Comparison of ENCODE assay signal across 19 cellular contexts in the genomic region with DNA sequence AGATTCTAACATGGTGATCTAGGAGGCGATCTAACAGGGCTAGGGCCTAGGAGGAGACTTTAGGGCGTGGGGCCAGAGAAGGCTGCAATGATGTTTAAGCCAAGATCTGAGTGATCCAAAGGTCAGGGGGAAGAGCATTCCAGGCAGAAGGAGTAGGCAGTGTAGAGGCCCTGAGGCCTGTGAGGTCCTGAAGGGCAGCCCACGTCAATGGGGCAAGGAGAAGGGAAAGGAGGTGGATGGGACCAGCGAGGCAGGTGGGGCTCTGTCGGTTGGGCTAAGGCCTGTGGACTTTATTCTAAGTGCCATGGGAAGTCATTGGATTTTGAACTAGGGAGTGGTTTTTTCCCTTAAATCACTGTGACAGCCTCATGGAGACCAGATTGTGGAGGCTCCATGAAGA. TPM values are rescaled to one million over a fixed set of nuclear protein-coding genes. Genes with fewer than 3 reads are reported as not detected.
A peak's percentile ranks its signal among the peaks of the same experiment; 100 is the strongest.
DNase-seq lines count a peak whose midpoint lies in the region; ATAC-seq and TF ChIP-seq lines count a peak whose summit lies in the region.
"Had no signal": no experiment of that assay in that cellular context is flagged by ENCODE, and none has a peak within 500 bp of the region (broad histone marks: within the 10 kb centered on the region; RNA-seq: fewer than 3 reads in every experiment).

No MANE protein-coding gene starts in this region.

- CTCF ChIA-PET in activated naive CD4-positive, alpha-beta T cell treated with anti-CD3 and anti-CD28 coated beads for 36 hours (lab: Charles Lee) = no interaction called here

- H3K27ac Mint-ChIP-seq in activated T-cell treated with anti-CD3 and anti-CD28 coated beads, Interleukin-2, amount 50 U/mL, for 24 hours = peak overlapping the region; percentile 24
- H3K27ac Mint-ChIP-seq in glutamatergic neuron (ENCODE audit: unreplicated experiment) = peak overlapping the region; percentile 41
- peak overlapping the region; percentile 3 to 89 for H3K27ac Mint-ChIP-seq in natural killer cell treated with Interleukin-12 subunit alpha and Interleukin-12 subunit beta and Interleukin-15 and Interleukin-18, amount 100 ng/mL, for 72 hours
- H3K27ac Mint-ChIP-seq in activated naive CD4-positive, alpha-beta T cell treated with anti-CD3 and anti-CD28 coated beads for 36 hours = no peak overlapping the region

- no peak for DNase-seq in activated T-cell treated with anti-CD3 and anti-CD28 coated beads, Interleukin-2, amount 50 U/mL, for 24 hours
- DNase-seq in activated T-cell treated with anti-CD3 and anti-CD28 coated beads for 4 hours = no peak
- DNase-seq in glutamatergic neuron = no peak
- no peak for DNase-seq in natural killer cell treated with Interleukin-12 subunit alpha and Interleukin-12 subunit beta and Interleukin-15 and Interleukin-18, amount 100 ng/mL, for 72 hours (ENCODE audit: low spot score)
- no peak for DNase-seq in DMS79 (lab: John Stamatoyannopoulos, UW)
- no peak for DNase-seq in NCI-H82 (lab: John Stamatoyannopoulos, UW)
- no peak for DNase-seq in activated naive CD4-positive, alpha-beta T cell treated with anti-CD3 and anti-CD28 coated beads for 36 hours
- DNase-seq: C1 segment of cervical spinal cord, DND-41, GDM1, GM23248, MV-4-11, NCI-H1436, NCI-H2081 treated with DMSO at 0.1 percent for 48 hours, NCI-H226, NCI-H526, RPMI8226 had no signal

- no peak for TF ChIP-seq CTCF in glutamatergic neuron (IDR thresholded peaks at IDR 0.05; ENCODE audit: partially characterized antibody, unreplicated experiment)

- ATAC-seq in natural killer cell treated with Interleukin-12 subunit alpha and Interleukin-12 subunit beta and Interleukin-15 and Interleukin-18, amount 100 ng/mL, for 72 hours = no peak
- no peak for ATAC-seq in HG02852 (IDR thresholded peaks at IDR 0.05; ENCODE audit: unreplicated experiment)
- ATAC-seq: HCT116 had no signal

- peaks cover 3% of the 10 kb centered on the region for H3K36me3 Mint-ChIP-seq in activated T-cell treated with anti-CD3 and anti-CD28 coated beads, Interleukin-2, amount 50 U/mL, for 24 hours (ENCODE audit: low read depth)
- peaks cover 13% of the 10 kb centered on the region for H3K36me3 Mint-ChIP-seq in glutamatergic neuron (ENCODE audit: unreplicated experiment)
- H3K36me3 Mint-ChIP-seq in natural killer cell treated with Interleukin-12 subunit alpha and Interleukin-12 subunit beta and Interleukin-15 and Interleukin-18, amount 100 ng/mL, for 72 hours = no peaks in the 10 kb centered on the region
- peaks cover 2% of the 10 kb centered on the region for H3K36me3 Mint-ChIP-seq in activated naive CD4-positive, alpha-beta T cell treated with anti-CD3 and anti-CD28 coated beads for 36 hours (ENCODE audit: low read depth)

- peaks cover 35% of the 10 kb centered on the region for H3K4me1 Mint-ChIP-seq in activated T-cell treated with anti-CD3 and anti-CD28 coated beads, Interleukin-2, amount 50 U/mL, for 24 hours (ENCODE audit: low read depth)
- H3K4me1 Mint-ChIP-seq in glutamatergic neuron (ENCODE audit: low read depth, unreplicated experiment) = peaks cover 41% of the 10 kb centered on the region
- peaks cover 37 to 50% of the 10 kb centered on the region in 2 donors for H3K4me1 Mint-ChIP-seq in natural killer cell treated with Interleukin-12 subunit alpha and Interleukin-12 subunit beta and Interleukin-15 and Interleukin-18, amount 100 ng/mL, for 72 hours (ENCODE audit: low read depth in 2 of 2)
- H3K4me1 Mint-ChIP-seq in activated naive CD4-positive, alpha-beta T cell treated with anti-CD3 and anti-CD28 coated beads for 36 hours (ENCODE audit: low read depth) = peaks cover 27% of the 10 kb centered on the region

- no peak overlapping the region for H3K4me3 Mint-ChIP-seq in activated T-cell treated with anti-CD3 and anti-CD28 coated beads, Interleukin-2, amount 50 U/mL, for 24 hours
- peak overlapping the region; percentile 49 for H3K4me3 Mint-ChIP-seq in glutamatergic neuron (ENCODE audit: unreplicated experiment)
- H3K4me3 Mint-ChIP-seq in natural killer cell treated with Interleukin-12 subunit alpha and Interleukin-12 subunit beta and Interleukin-15 and Interleukin-18, amount 100 ng/mL, for 72 hours = no peak overlapping the region
- no peak overlapping the region for H3K4me3 Mint-ChIP-seq in activated naive CD4-positive, alpha-beta T cell treated with anti-CD3 and anti-CD28 coated beads for 36 hours

- no peaks in the 10 kb centered on the region for H3K27me3 Mint-ChIP-seq in activated T-cell treated with anti-CD3 and anti-CD28 coated beads, Interleukin-2, amount 50 U/mL, for 24 hours
- H3K27me3 Mint-ChIP-seq in glutamatergic neuron (ENCODE audit: unreplicated experiment) = peaks cover 19% of the 10 kb centered on the region
- no peaks in the 10 kb centered on the region for H3K27me3 Mint-ChIP-seq in natural killer cell treated with Interleukin-12 subunit alpha and Interleukin-12 subunit beta and Interleukin-15 and Interleukin-18, amount 100 ng/mL, for 72 hours
- no peaks in the 10 kb centered on the region for H3K27me3 Mint-ChIP-seq in activated naive CD4-positive, alpha-beta T cell treated with anti-CD3 and anti-CD28 coated beads for 36 hours (ENCODE audit: low read depth)

- H3K9me3 Mint-ChIP-seq in activated T-cell treated with anti-CD3 and anti-CD28 coated beads, Interleukin-2, amount 50 U/mL, for 24 hours = no peaks in the 10 kb centered on the region
- H3K9me3 Mint-ChIP-seq in glutamatergic neuron (ENCODE audit: unreplicated experiment) = peaks cover 15% of the 10 kb centered on the region
- no peaks in the 10 kb centered on the region for H3K9me3 Mint-ChIP-seq in natural killer cell treated with Interleukin-12 subunit alpha and Interleukin-12 subunit beta and Interleukin-15 and Interleukin-18, amount 100 ng/mL, for 72 hours
- H3K9me3 Mint-ChIP-seq in activated naive CD4-positive, alpha-beta T cell treated with anti-CD3 and anti-CD28 coated beads for 36 hours = no peaks in the 10 kb centered on the region

- intact Hi-C loops in activated naive CD4-positive, alpha-beta T cell treated with anti-CD3 and anti-CD28 coated beads for 36 hours (cut with micrococcal nuclease) = no loop called here

RNA-seq across cellular contexts. Expression of a gene that starts 10.2 kb away (rescaled TPM):
- 8.9 TPM for total RNA-seq in glutamatergic neuron (ENCODE audit: unreplicated experiment)
- 10 to 100 TPM; 24.3 to 35.4 TPM for total RNA-seq in natural killer cell treated with Interleukin-12 subunit alpha and Interleukin-12 subunit beta and Interleukin-15 and Interleukin-18, amount 100 ng/mL, for 72 hours
- 1 to 10 TPM; 9.4 TPM for total RNA-seq in activated naive CD4-positive, alpha-beta T cell treated with anti-CD3 and anti-CD28 coated beads for 36 hours

RNA-seq across cellular contexts. Expression of a gene that starts 18.3 kb away (rescaled TPM):
- total RNA-seq in glutamatergic neuron (ENCODE audit: unreplicated experiment) = 7.5 TPM
- total RNA-seq in natural killer cell treated with Interleukin-12 subunit alpha and Interleukin-12 subunit beta and Interleukin-15 and Interleukin-18, amount 100 ng/mL, for 72 hours = 10 to 100 TPM; 26.0 to 34.2 TPM
- 10 to 100 TPM; 25.9 to 27.7 TPM for total RNA-seq in activated naive CD4-positive, alpha-beta T cell treated with anti-CD3 and anti-CD28 coated beads for 36 hours

RNA-seq across cellular contexts. Expression of a gene that starts 27.5 kb away (rescaled TPM):
- 118 TPM for total RNA-seq in glutamatergic neuron (ENCODE audit: unreplicated experiment)
- 10 to 100 TPM; 82.8 to 87.4 TPM for total RNA-seq in natural killer cell treated with Interleukin-12 subunit alpha and Interleukin-12 subunit beta and Interleukin-15 and Interleukin-18, amount 100 ng/mL, for 72 hours
- total RNA-seq in activated naive CD4-positive, alpha-beta T cell treated with anti-CD3 and anti-CD28 coated beads for 36 hours = 100 to 1,000 TPM; 176 to 177 TPM
